Comparison of ENCODE assay signal across 29 cellular contexts in genomic region chr1:184748767-184749166, GRCh38. TPM values are rescaled to one million over a fixed set of nuclear protein-coding genes. Genes with fewer than 3 reads are reported as not detected.
DNase-seq lines count a peak whose midpoint lies in the region; ATAC-seq, FAIRE-seq and TF ChIP-seq lines count a peak whose summit lies in the region.
"Had no signal": no experiment of that assay in that cellular context is flagged by ENCODE, and none has a peak within 500 bp of the region (broad histone marks: within the 10 kb centered on the region; RNA-seq: fewer than 3 reads in every experiment).

No MANE protein-coding gene starts in this region.

- no peak for FAIRE-seq in K562 (lab: Jason Lieb, UNC)
- FAIRE-seq: astrocyte, GM12892 had no signal

- H3K4me3 ChIP-seq in AG10803 (ENCODE audit: low read length) (peak overlapping the region; percentile 1; the same call in 1 of the 2 replicates), K562 (no peak overlapping the region), neutrophil (ENCODE audit: low read depth in 1 of 2, low read length in 1 of 2) (no peak overlapping the region), prostate gland (no peak overlapping the region)
- H3K4me3 ChIP-seq: esophagus squamous epithelium, GM23338, ovary had no signal

- no peak for ATAC-seq in K562
- ATAC-seq: activated naive CD4-positive, alpha-beta T cell treated with anti-CD3 and anti-CD28 coated beads, Interleukin-2, amount 50 U/mL, for 72 hours; GM23338; natural killer cell treated with Interleukin-12 subunit alpha and Interleukin-12 subunit beta and Interleukin-15 and Interleukin-18, amount 100 ng/mL, for 72 hours; T-helper 17 cell had no signal

- H3K9me1 ChIP-seq in K562 (ENCODE audit: control insufficient read depth, insufficient read depth, low read length): no peaks in the 10 kb centered on the region

- POLR2A ChIA-PET in K562 (lab: Yijun Ruan, JAX): no interaction called here

- TF ChIP-seq RAD21 in K562 (CRISPR knock-in tag; conservative IDR thresholded peaks at IDR 0.05 in 1 of 2, IDR thresholded peaks at IDR 0.05 in 1 of 2): no peak

- in situ Hi-C loops in K562 (cut with MboI): no loop called here

- no peaks in the 10 kb centered on the region for H4K20me1 ChIP-seq in K562 (replicated peaks; ENCODE audit: control insufficient read depth, insufficient read depth, low read length)

- no peak overlapping the region for H2AFZ ChIP-seq in K562 (ENCODE audit: low read depth, low read length)
- H2AFZ ChIP-seq: GM23338 had no signal

- intact Hi-C loops in K562 (cut with micrococcal nuclease): no loop called here
- intact Hi-C loops in prostate gland (cut with DNase I): no loop called here

- 54% methylated on average over 2 of the region's 2 CpGs for WGBS in K562 (ENCODE audit: insufficient coverage, low coverage, missing lambda C conversion rate)
- WGBS in prostate gland: 65% methylated on average over 2 of the region's 2 CpGs

- BruUV-seq in K562 (replicated peaks; lab: Mats Ljungman, UMichigan): no TSS peak

- H3K9ac ChIP-seq in K562 (ENCODE audit: insufficient read depth in 1 of 2, low read depth in 2 of 2, low read length in 2 of 2): no peak overlapping the region

- no peak for TF ChIP-seq CTCF in AG10803 (conservative IDR thresholded peaks at IDR 0.05; ENCODE audit: low read length)
- no peak for TF ChIP-seq CTCF in K562 (IDR thresholded peaks at IDR 0.05 in 2 of 3, conservative IDR thresholded peaks at IDR 0.05 in 1 of 3; ENCODE audit: insufficient read depth in 2 of 3, low read depth in 1 of 3, low read length in 3 of 3)
- no peak for TF ChIP-seq CTCF in neutrophil (IDR thresholded peaks at IDR 0.05)
- no peak for TF ChIP-seq CTCF in prostate gland (IDR thresholded peaks at IDR 0.05)

- H3K9me3 ChIP-seq in KOPT-K1 (ENCODE audit: insufficient read depth, low read length, poor library complexity, severe bottlenecking) (no peaks in the 10 kb centered on the region), K562 (replicated peaks; ENCODE audit: control insufficient read depth, insufficient read depth, low read depth, low read length) (no peaks in the 10 kb centered on the region), neutrophil (no peaks in the 10 kb centered on the region), prostate gland (no peaks in the 10 kb centered on the region)
- H3K9me3 ChIP-seq: esophagus squamous epithelium, ovary had no signal

- H3K27ac ChIP-seq in KOPT-K1 (ENCODE audit: low read depth, low read length, poor library complexity, severe bottlenecking) (peak overlapping the region; percentile 34), K562 (ENCODE audit: extremely low read depth, low read depth, low read length) (no peak overlapping the region), neutrophil (peak overlapping the region; percentile 30), prostate gland (no peak overlapping the region)
- H3K27ac ChIP-seq: ovary had no signal

- H3K27me3 ChIP-seq in K562 (ENCODE audit: control insufficient read depth in 2 of 2, insufficient read depth in 2 of 2, low read length in 2 of 2) (no peaks in the 10 kb centered on the region), neutrophil (no peaks in the 10 kb centered on the region), prostate gland (replicated peaks; ENCODE audit: insufficient read depth) (no peaks in the 10 kb centered on the region)
- H3K27me3 ChIP-seq: esophagus squamous epithelium, ovary had no signal

- TF ChIP-seq POLR2A in K562 (conservative IDR thresholded peaks at IDR 0.05) (no peak), prostate gland (IDR thresholded peaks at IDR 0.05) (no peak)

- H3K4me2 ChIP-seq in K562 (ENCODE audit: insufficient read depth, low read length): no peak overlapping the region
- H3K4me2 ChIP-seq: GM23338 had no signal

- CTCF ChIA-PET in K562 (lab: Yijun Ruan, JAX; ENCODE audit: low intra/inter-chr PET ratio): no interaction called here

- H3K79me2 ChIP-seq in K562 (ENCODE audit: control insufficient read depth, insufficient read depth, low read length): peaks cover 68% of the 10 kb centered on the region

- peaks cover 4 to 14% of the 10 kb centered on the region in 2 experiments; a peak in 4 of 5 replicates for H3K4me1 ChIP-seq in K562 (replicated peaks in 1 of 2; ENCODE audit: control insufficient read depth in 2 of 2, insufficient read depth in 2 of 2, low read length in 2 of 2)
- peaks cover 44 to 63% of the 10 kb centered on the region in 2 experiments for H3K4me1 ChIP-seq in neutrophil (ENCODE audit: control insufficient read depth in 1 of 2, insufficient read depth in 1 of 2, low read depth in 1 of 2, low read length in 1 of 2)
- no peaks in the 10 kb centered on the region for H3K4me1 ChIP-seq in prostate gland (replicated peaks)

- DNase-seq in AG10803 (ENCODE audit: low read depth) (no peak), K562 (ENCODE audit: extremely low read depth in 1 of 4, low spot score in 3 of 4) (no peak), prostate gland (ENCODE audit: low spot score) (no peak), CD1c-positive myeloid dendritic cell (ENCODE audit: extremely low spot score) (no peak), NOMO-1 (lab: John Stamatoyannopoulos, UW; ENCODE audit: unreplicated experiment in 2 of 2) (no peak), NCI-H2029 treated with DMSO at 0.1 percent for 48 hours (lab: John Stamatoyannopoulos, UW) (no peak)
- DNase-seq: activated CD4-positive, alpha-beta memory T cell treated with anti-CD3 and anti-CD28 coated beads, Interleukin-2, amount 10 ng/mL, durations not matched to agents 7 days and 5 days; activated CD4-positive, alpha-beta T cell treated with anti-CD3 and anti-CD28 coated beads for 1 hour; activated CD8-positive, alpha-beta memory T cell treated with anti-CD3 and anti-CD28 coated beads, Interleukin-2, amount 50 U/mL, for 48 hours; C1 segment of cervical spinal cord; cortex of kidney; endodermal cell; esophagus squamous epithelium; HFFc6; kidney; NCI-H2081; NCI-H2227 treated with DMSO at 0.1 percent for 48 hours; NCI-H69; ovary; retina; T-helper 17 cell; trophoblast cell had no signal

- H3K36me3 ChIP-seq in KOPT-K1 (ENCODE audit: insufficient read depth, low read length) (peaks cover 17% of the 10 kb centered on the region), K562 (ENCODE audit: control insufficient read depth, insufficient read depth, low read length) (peaks cover 36% of the 10 kb centered on the region), neutrophil (no peaks in the 10 kb centered on the region), prostate gland (no peaks in the 10 kb centered on the region)
- H3K36me3 ChIP-seq: ovary had no signal

- TF ChIP-seq EP300 in K562 (IDR thresholded peaks at IDR 0.05; ENCODE audit: low read length): no peak

TF ChIP-seq in K562, 482 proteins besides CTCF, POLR2A, EP300 and RAD21 (continues in another document):
- TF ChIP-seq C11orf30 (IDR thresholded peaks at IDR 0.05; ENCODE audit: low read depth) (peak; percentile 61), ZNF316 (IDR thresholded peaks at IDR 0.05) (peak; percentile 82), MAFG (tag; conservative IDR thresholded peaks at IDR 0.05) (peak; percentile 52; the same call in 1 of the 2 replicates), NBN (IDR thresholded peaks at IDR 0.05; ENCODE audit: low read depth) (0 out of 2 replicates have a peak, but pooled peaks have one; percentile 7), ZBED1 (IDR thresholded peaks at IDR 0.05) (no peak), MBD1 (CRISPR knock-in tag; IDR thresholded peaks at IDR 0.05) (no peak), CEBPG (CRISPR knock-in tag; IDR thresholded peaks at IDR 0.05) (no peak), CEBPG (tag; conservative IDR thresholded peaks at IDR 0.05 in 1 of 2, IDR thresholded peaks at IDR 0.05 in 1 of 2) (peak in 1 of 2 experiments; percentile 83; a peak in 3 of 4 replicates)

RNA-seq across cellular contexts. Expression of gene EDEM3, which starts 5.9 kb away (rescaled TPM):
- 30.0 and 65.7 TPM in 2 replicates for total RNA-seq in K562 (2011; cell fraction: chromatin; rRNA removed; ENCODE audit: low replicate concordance)
- total RNA-seq in K562 (2011; cell fraction: nucleolus; rRNA removed): 18.3 and 23.0 TPM in 2 replicates
- 49.9 and 51.0 TPM in 2 replicates for total RNA-seq in K562 (2011; cell fraction: nucleoplasm; rRNA removed)
- total RNA-seq in K562 (2014; rRNA removed) (27.9 and 30.9 TPM in 2 replicates), K562 (2014; rRNA removed; fragmentation: Illumina TruSeq; extraction: Trizol) (46.6 and 47.9 TPM in 2 replicates), K562 (2015; rRNA removed; fragmentation: Illumina TruSeq; extraction: Trizol) (40.9 and 45.9 TPM in 2 replicates), K562 (2021) (30.7 and 40.3 TPM in 2 replicates), prostate gland (10 to 100 TPM; 31.1 to 55.3 TPM)
- polyA plus RNA-seq in K562 (2011; rRNA removed) (27.3 and 28.0 TPM in 2 replicates), K562 (2014; fragmentation: Illumina TruSeq; extraction: Trizol) (22.3 and 31.6 TPM in 2 replicates), K562 (2014; fragmentation: Nextera tagmentation; extraction: Ambion mirVana) (10 to 100 TPM; 15.8 to 18.5 TPM), K562 (2014; rRNA removed) (16.6 and 19.5 TPM in 2 replicates)
- 3.5 and 9.9 TPM in 2 replicates for polyA plus RNA-seq in K562 (2011; cell fraction: cytosol; rRNA removed)
- 24.2 and 34.5 TPM in 2 replicates for polyA plus RNA-seq in K562 (2011; cell fraction: nucleus; rRNA removed)
- polyA plus RNA-seq in K562 (2012): 20.5 and 21.3 TPM in 2 replicates
- 137 and 138 TPM in 2 replicates for polyA minus RNA-seq in K562 (2011; rRNA and poly(A)+ RNA removed)
- polyA minus RNA-seq in K562 (2011; cell fraction: cytosol; rRNA and poly(A)+ RNA removed): 33.3 and 55.8 TPM in 2 replicates
- polyA minus RNA-seq in K562 (2011; cell fraction: nucleus; rRNA and poly(A)+ RNA removed): 17.2 and 36.8 TPM in 2 replicates

Comparison
In these comparisons a context has a peak if more than half of its experiments do, and no peak if none do; other contexts are left out.
1. H3K27ac ChIP-seq: peak in KOPT-K1 (single experiment) and neutrophil (single experiment); none in K562 (single experiment) and prostate gland (0 of 2).